1 cellular context compared by ENCODE assay signal in genomic region chr14:50943943-50944646, GRCh38.
A peak's percentile ranks its signal among the peaks of the same experiment; 100 is the strongest.
TF ChIP-seq lines count a peak whose summit lies in the region.

Gene PYGL (minus strand): TSS chr14:50944483. CDS start chr14:50944403, 80 bp downstream.

TF ChIP-seq in K562, 482 proteins besides CTCF, POLR2A, EP300 and RAD21 (continued from another document and continues in another):
- TF ChIP-seq HINFP (tag; conservative IDR thresholded peaks at IDR 0.05; ENCODE audit: low read depth) (no peak), SPI1 (IDR thresholded peaks at IDR 0.05; ENCODE audit: borderline replicate concordance, low read depth, low read length) (0 out of 2 replicates have a peak, but pooled peaks have one; percentile 5), UBTF (IDR thresholded peaks at IDR 0.05; ENCODE audit: borderline replicate concordance in 1 of 2, low read depth in 2 of 2, low read length in 2 of 2) (0 out of 4 replicates have a peak, but pooled peaks of 1 of the 2 experiments have one; percentile 23), KLF1 (tag; IDR thresholded peaks at IDR 0.05) (0 out of 2 replicates have a peak, but pooled peaks have one; percentile 38), SIRT6 (IDR thresholded peaks at IDR 0.05; ENCODE audit: low read depth, low read length) (no peak), TAF9B (IDR thresholded peaks at IDR 0.05; ENCODE audit: partially characterized antibody) (peak; percentile 36), THAP12 (CRISPR knock-in tag; IDR thresholded peaks at IDR 0.05) (peak; percentile 19; the same call in 1 of the 2 replicates), PHB2 (IDR thresholded peaks at IDR 0.05; ENCODE audit: low read depth) (no peak), ZNF766 (CRISPR knock-in tag; conservative IDR thresholded peaks at IDR 0.05) (no peak), MAZ (CRISPR knock-in tag; conservative IDR thresholded peaks at IDR 0.05 in 1 of 2, IDR thresholded peaks at IDR 0.05 in 1 of 2) (peak in 1 of 2 experiments; percentile 74; a peak in 1 of 4 replicates), MEIS2 (IDR thresholded peaks at IDR 0.05; ENCODE audit: partially characterized antibody) (peak; percentile 72), ETV1 (tag; conservative IDR thresholded peaks at IDR 0.05; ENCODE audit: low read depth) (no peak), MYC (IDR thresholded peaks at IDR 0.05; ENCODE audit: low read depth, low read length) (peak; percentile 90), MYC (CRISPR knock-in tag; IDR thresholded peaks at IDR 0.05; ENCODE audit: borderline replicate concordance, low read depth) (peak; percentile 55; the same call in 1 of the 2 replicates), RBBP5 (IDR thresholded peaks at IDR 0.05; ENCODE audit: borderline replicate concordance, insufficient read depth, low read length, poor library complexity, severe bottlenecking) (peak; percentile 91), ARID4B (CRISPR knock-in tag; IDR thresholded peaks at IDR 0.05) (peak; percentile 62; the same call in 1 of the 2 replicates), PHF8 (IDR thresholded peaks at IDR 0.05; ENCODE audit: borderline replicate concordance, low read length) (peak; percentile 76; the same call in 1 of the 2 replicates), TFAP4 (CRISPR knock-in tag; IDR thresholded peaks at IDR 0.05; ENCODE audit: borderline replicate concordance) (peak; percentile 35; the same call in 1 of the 2 replicates), SAP30 (IDR thresholded peaks at IDR 0.05; ENCODE audit: borderline replicate concordance, insufficient read depth, low read depth, low read length, poor library complexity, severe bottlenecking) (peak; percentile 1), SIN3A (IDR thresholded peaks at IDR 0.05; ENCODE audit: borderline replicate concordance in 2 of 2, control insufficient read depth in 1 of 2, low read depth in 2 of 2, low read length in 2 of 2) (0 out of 4 replicates have a peak, but pooled peaks of 1 of the 2 experiments have one; percentile 42), CBFB (CRISPR knock-in tag; IDR thresholded peaks at IDR 0.05) (0 out of 2 replicates have a peak, but pooled peaks have one; percentile 25), KDM5B (IDR thresholded peaks at IDR 0.05; ENCODE audit: insufficient replicate concordance, low read depth, low read length) (peak; percentile 78), ZFX (CRISPR knock-in tag; IDR thresholded peaks at IDR 0.05) (peak; percentile 83), NCOA6 (IDR thresholded peaks at IDR 0.05) (no peak), YY1 (IDR thresholded peaks at IDR 0.05; ENCODE audit: borderline replicate concordance in 1 of 3, control insufficient read depth in 1 of 3, extremely low read depth in 1 of 3, insufficient read depth in 3 of 3, insufficient read length in 1 of 3, insufficient replicate concordance in 2 of 3, low read depth in 1 of 3, low read length in 2 of 3) (peak in 1 of 3 experiments; percentile 56), SMAD4 (CRISPR knock-in tag; conservative IDR thresholded peaks at IDR 0.05) (0 out of 2 replicates have a peak, but pooled peaks have one; percentile 13), E2F6 (IDR thresholded peaks at IDR 0.05; ENCODE audit: borderline replicate concordance in 1 of 2, extremely low read depth in 1 of 2, insufficient read depth in 1 of 2, insufficient read length in 1 of 2, low read depth in 1 of 2, low read length in 1 of 2, poor library complexity in 1 of 2, severe bottlenecking in 1 of 2) (peak in 1 of 2 experiments; percentile 44), POLR2G (IDR thresholded peaks at IDR 0.05; ENCODE audit: low read depth, low read length) (peak; percentile 93), POLR2B (IDR thresholded peaks at IDR 0.05; ENCODE audit: low read depth, partially characterized antibody) (peak; percentile 59), HNRNPLL (IDR thresholded peaks at IDR 0.05; ENCODE audit: low read depth, low read length, poor library complexity, severe bottlenecking) (peak; percentile 64), CTBP1 (IDR thresholded peaks at IDR 0.05; ENCODE audit: borderline replicate concordance) (peak; percentile 79), HNRNPL (IDR thresholded peaks at IDR 0.05; ENCODE audit: low read depth, low read length) (0 out of 2 replicates have a peak, but pooled peaks have one; percentile 34), RBFOX2 (IDR thresholded peaks at IDR 0.05; ENCODE audit: low read depth, low read length) (peak; percentile 92), TSC22D4 (tag; IDR thresholded peaks at IDR 0.05) (no peak), ETV5 (CRISPR knock-in tag; IDR thresholded peaks at IDR 0.05; ENCODE audit: low read depth) (0 out of 2 replicates have a peak, but pooled peaks have one; percentile 32), VEZF1 (CRISPR knock-in tag; IDR thresholded peaks at IDR 0.05) (peak; percentile 33; the same call in 1 of the 2 replicates), CXXC5 (CRISPR knock-in tag; IDR thresholded peaks at IDR 0.05) (peak; percentile 70), SMARCA5 (IDR thresholded peaks at IDR 0.05) (no peak), NONO (IDR thresholded peaks at IDR 0.05; ENCODE audit: low read depth in 2 of 2, low read length in 1 of 2) (peak in 1 of 2 experiments; percentile 55; a peak in 1 of 4 replicates), NR1H2 (CRISPR knock-in tag; IDR thresholded peaks at IDR 0.05) (0 out of 2 replicates have a peak, but pooled peaks have one; percentile 55), POLR3G (IDR thresholded peaks at IDR 0.05; ENCODE audit: extremely low read depth, insufficient read length, insufficient replicate concordance) (no peak), FOXP1 (CRISPR knock-in tag; IDR thresholded peaks at IDR 0.05) (peak; percentile 27; the same call in 1 of the 2 replicates)
